1 cellular context compared by ENCODE assay signal in genomic region chr20:36676701-36677421, GRCh38.
TF ChIP-seq lines count a peak whose summit lies in the region.

No MANE protein-coding gene starts in this region.

TF ChIP-seq in A549, 52 proteins besides CTCF, POLR2A, EP300 and RAD21 (continued from another document):
- TF ChIP-seq, protein P1, sequence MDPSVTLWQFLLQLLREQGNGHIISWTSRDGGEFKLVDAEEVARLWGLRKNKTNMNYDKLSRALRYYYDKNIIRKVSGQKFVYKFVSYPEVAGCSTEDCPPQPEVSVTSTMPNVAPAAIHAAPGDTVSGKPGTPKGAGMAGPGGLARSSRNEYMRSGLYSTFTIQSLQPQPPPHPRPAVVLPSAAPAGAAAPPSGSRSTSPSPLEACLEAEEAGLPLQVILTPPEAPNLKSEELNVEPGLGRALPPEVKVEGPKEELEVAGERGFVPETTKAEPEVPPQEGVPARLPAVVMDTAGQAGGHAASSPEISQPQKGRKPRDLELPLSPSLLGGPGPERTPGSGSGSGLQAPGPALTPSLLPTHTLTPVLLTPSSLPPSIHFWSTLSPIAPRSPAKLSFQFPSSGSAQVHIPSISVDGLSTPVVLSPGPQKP (IDR thresholded peaks at IDR 0.05; ENCODE audit: low read depth, low read length), result no peak
- TF ChIP-seq TFCP2L1 (CRISPR knock-in tag; IDR thresholded peaks at IDR 0.05) (no peak), FOSB (CRISPR knock-in tag; IDR thresholded peaks at IDR 0.05) (no peak)
